In genomic region chr18:78508228-78508824, GRCh38 we compare ENCODE assay signal across 7 cellular contexts.
DNase-seq lines count a peak whose midpoint lies in the region; TF ChIP-seq lines count a peak whose summit lies in the region.
"Not testable (repeated sequence)": the region's sequence is repeated elsewhere in the genome, so short reads cannot be mapped to it uniquely, and the experiment has no call there.

No MANE protein-coding gene starts in this region.

- not testable (repeated sequence) for H3K27ac ChIP-seq in HEK293 (ENCODE audit: extremely low read depth, low read depth, low read length); coronary artery; neuronal stem cell (replicated peaks; ENCODE audit: low read length); sigmoid colon; vagina

- H2BK15ac ChIP-seq in neuronal stem cell (ENCODE audit: low read length), result peak overlapping the region; percentile 71

- peak overlapping the region; percentile 47 for H2AK5ac ChIP-seq in neuronal stem cell (ENCODE audit: low read depth, low read length)

- H2BK12ac ChIP-seq in neuronal stem cell (ENCODE audit: low read length), result peak overlapping the region; percentile 80

- not testable (repeated sequence) for H3K9me3 ChIP-seq in HEK293 (ENCODE audit: control insufficient read depth, insufficient read depth, low read depth, low read length); neuronal stem cell (replicated peaks in 1 of 2; ENCODE audit: control insufficient read depth in 2 of 2, insufficient read depth in 1 of 2, low read depth in 1 of 2, low read length in 2 of 2); sigmoid colon; vagina

- not testable (repeated sequence) for TF ChIP-seq CTCF in HEK293 (tag by site-specific recombination; IDR thresholded peaks at IDR 0.05); coronary artery (IDR thresholded peaks at IDR 0.05); endothelial cell (IDR thresholded peaks at IDR 0.05; ENCODE audit: unreplicated experiment); nephron (IDR thresholded peaks at IDR 0.05; ENCODE audit: unreplicated experiment in 3 of 3); sigmoid colon (IDR thresholded peaks at IDR 0.05); vagina (IDR thresholded peaks at IDR 0.05)

- peaks cover 23% of the 10 kb centered on the region for H3K36me3 Mint-ChIP-seq in endothelial cell (ENCODE audit: low read depth, unreplicated experiment)
- not testable (repeated sequence) for H3K36me3 Mint-ChIP-seq in nephron (ENCODE audit: low read depth)

- DNase-seq in coronary artery (ENCODE audit: low spot score) (peak; percentile 40), sigmoid colon (peak; percentile 50), vagina (ENCODE audit: extremely low spot score in 2 of 2) (peak; percentile 64 to 70)
- not testable (repeated sequence) for DNase-seq in endothelial cell (ENCODE audit: low spot score); neuronal stem cell (ENCODE audit: low spot score)

- not testable (repeated sequence) for H2AFZ ChIP-seq in neuronal stem cell (ENCODE audit: low read length)

- no CpG with 5 or more reads among the region's 19 CpGs for WGBS in neuronal stem cell (ENCODE audit: extremely low coverage in 2 of 2, insufficient read length in 2 of 2, insufficient replicate concordance in 1 of 2), 2 donors
- 90 to 91% methylated on average over 19 of the region's 19 CpGs for WGBS in sigmoid colon, 2 donors

- H4K91ac ChIP-seq in neuronal stem cell (ENCODE audit: low read depth, low read length, poor library complexity), result peak overlapping the region; percentile 57

- POLR2A ChIA-PET in HEK293 (lab: Yijun Ruan, JAX), result not testable (repeated sequence)

- intact Hi-C loops in sigmoid colon (cut with DNase I); vagina (cut with DNase I): not testable (repeated sequence)

- not testable (repeated sequence) for TF ChIP-seq EP300 in sigmoid colon (IDR thresholded peaks at IDR 0.05)

- peak overlapping the region; percentile 67 for H3K14ac ChIP-seq in neuronal stem cell (ENCODE audit: low read length)

- peak overlapping the region; percentile 69 for H3K18ac ChIP-seq in neuronal stem cell (ENCODE audit: low read length)

- H3K4me2 ChIP-seq in neuronal stem cell (ENCODE audit: insufficient read depth, low read length, poor library complexity, severe bottlenecking), result not testable (repeated sequence)

- not testable (repeated sequence) for H2BK120ac ChIP-seq in neuronal stem cell (ENCODE audit: low read depth, low read length)

- H3K79me1 ChIP-seq in neuronal stem cell (ENCODE audit: low read depth, low read length), result not testable (repeated sequence)

- not testable (repeated sequence) for H3K4me1 Mint-ChIP-seq in endothelial cell (ENCODE audit: unreplicated experiment)
- peaks cover 22% of the 10 kb centered on the region for H3K4me1 Mint-ChIP-seq in nephron

- H3K4me3 Mint-ChIP-seq in endothelial cell (ENCODE audit: unreplicated experiment) (peak overlapping the region; percentile 51), nephron (peak overlapping the region in 2 of 3 experiments; percentile 21 to 32)

- H2BK5ac ChIP-seq in neuronal stem cell (ENCODE audit: low read length), result not testable (repeated sequence)

- peak overlapping the region; percentile 49 for H4K8ac ChIP-seq in neuronal stem cell (ENCODE audit: low read depth, low read length)

- not testable (repeated sequence) for H3K36me3 ChIP-seq in HEK293 (ENCODE audit: control insufficient read depth in 2 of 2, insufficient read depth in 1 of 2, low read length in 2 of 2); neuronal stem cell (replicated peaks in 1 of 2; ENCODE audit: control insufficient read depth in 2 of 2, insufficient read depth in 2 of 2, low read length in 2 of 2); sigmoid colon; vagina

- H3K4me1 ChIP-seq in HEK293 (ENCODE audit: control insufficient read depth, insufficient read depth, low read length); sigmoid colon; vagina: not testable (repeated sequence)
- H3K4me1 ChIP-seq in neuronal stem cell (ENCODE audit: control insufficient read depth in 2 of 2, insufficient read depth in 1 of 2, low read depth in 1 of 2, low read length in 2 of 2), result peaks cover 3 to 14% of the 10 kb centered on the region in 2 donors

- H3K23ac ChIP-seq in neuronal stem cell (ENCODE audit: low read depth, low read length, poor library complexity), result peak overlapping the region; percentile 80

- TF ChIP-seq POLR2A in sigmoid colon (IDR thresholded peaks at IDR 0.05); vagina (IDR thresholded peaks at IDR 0.05): not testable (repeated sequence)

- H3K4ac ChIP-seq in neuronal stem cell (ENCODE audit: low read length), result peak overlapping the region; percentile 87

- H3K9me3 Mint-ChIP-seq in endothelial cell (ENCODE audit: unreplicated experiment), result peaks cover 60% of the 10 kb centered on the region
- H3K9me3 Mint-ChIP-seq in nephron, result not testable (repeated sequence)

- CTCF ChIA-PET in HEK293 (lab: Yijun Ruan, JAX), result not testable (repeated sequence)

- H3K27me3 Mint-ChIP-seq in endothelial cell (ENCODE audit: unreplicated experiment), result peaks cover 16% of the 10 kb centered on the region
- peaks cover 51% of the 10 kb centered on the region for H3K27me3 Mint-ChIP-seq in nephron (ENCODE audit: low read depth)

- H3K9ac ChIP-seq in neuronal stem cell (ENCODE audit: low read depth, low read length, poor library complexity), result peak overlapping the region; percentile 65

- H3K27ac Mint-ChIP-seq in endothelial cell (ENCODE audit: unreplicated experiment), result not testable (repeated sequence)
- peak overlapping the region in 1 of 3 experiments; percentile 31 for H3K27ac Mint-ChIP-seq in nephron

- not testable (repeated sequence) for H3K27me3 ChIP-seq in neuronal stem cell (ENCODE audit: control insufficient read depth in 3 of 3, insufficient read depth in 3 of 3, low read depth in 1 of 3, low read length in 3 of 3); sigmoid colon; vagina

- not testable (repeated sequence) for H3K4me3 ChIP-seq in HEK293 (ENCODE audit: low read depth, low read length); coronary artery; sigmoid colon; vagina
- H3K4me3 ChIP-seq in neuronal stem cell (ENCODE audit: low read length in 2 of 2), result peak overlapping the region in 1 of 2 donors; percentile 64

TF ChIP-seq in HEK293, 187 proteins besides CTCF, POLR2A, EP300 and RAD21:
- TF ChIP-seq ZFHX2 (tag by site-specific recombination; conservative IDR thresholded peaks at IDR 0.05), result 0 out of 2 replicates have a peak, but pooled peaks have one; percentile 35
TF ChIP-seq in HEK293: peak in this region for 1; not testable (repeated sequence) for 186.
